ENCODE assay signal across 1 cellular context in the genomic region with DNA sequence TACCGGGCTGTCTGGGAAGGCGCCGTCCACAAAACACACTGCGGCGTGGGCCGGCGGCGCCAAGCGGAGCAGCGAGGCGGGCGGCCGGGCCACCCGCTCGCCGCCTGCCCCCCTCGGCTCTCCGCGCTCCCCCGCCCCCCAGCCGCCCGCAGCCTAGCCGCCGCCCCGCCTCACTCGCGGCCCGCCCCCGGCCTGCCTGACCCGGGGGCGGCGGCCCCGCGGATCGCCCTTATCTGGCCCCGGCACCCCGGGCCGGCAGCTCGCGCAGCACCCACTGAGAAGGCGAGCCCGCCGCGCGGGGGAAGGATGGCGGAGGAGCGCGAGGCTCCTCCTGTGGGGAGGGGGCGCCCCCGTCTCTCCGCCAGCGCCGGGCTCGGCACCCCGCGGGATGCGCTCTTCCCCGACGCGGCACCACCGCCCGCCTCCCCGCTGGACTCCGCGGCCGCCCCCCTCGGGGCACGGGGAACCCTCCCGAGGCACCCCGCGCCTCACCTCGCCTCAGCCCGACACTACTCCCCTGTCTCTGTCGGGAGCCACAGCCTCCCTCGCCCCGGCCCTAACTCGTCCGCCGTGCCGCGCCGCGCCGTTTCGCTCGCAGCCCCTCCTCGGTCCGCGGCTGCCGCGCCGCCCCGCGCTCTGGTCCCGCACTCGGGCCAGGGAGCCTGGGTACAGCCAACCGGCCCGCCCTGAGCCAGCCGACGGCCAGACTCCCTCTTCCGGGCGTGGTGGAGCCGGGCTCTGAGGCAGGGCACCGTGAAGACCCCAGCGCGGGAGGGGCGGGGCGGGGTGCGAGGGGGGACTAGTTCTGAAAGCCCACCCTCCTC.
TF ChIP-seq lines count a peak whose summit lies in the region.

No MANE protein-coding gene starts in this region.

TF ChIP-seq in IMR-90, 13 proteins besides CTCF, POLR2A, EP300 and RAD21 (continued from another document):
- TF ChIP-seq CHD1 (IDR thresholded peaks at IDR 0.05; ENCODE audit: low read depth, low read length): no peak
